21 cellular contexts compared by ENCODE assay signal in the genomic region with DNA sequence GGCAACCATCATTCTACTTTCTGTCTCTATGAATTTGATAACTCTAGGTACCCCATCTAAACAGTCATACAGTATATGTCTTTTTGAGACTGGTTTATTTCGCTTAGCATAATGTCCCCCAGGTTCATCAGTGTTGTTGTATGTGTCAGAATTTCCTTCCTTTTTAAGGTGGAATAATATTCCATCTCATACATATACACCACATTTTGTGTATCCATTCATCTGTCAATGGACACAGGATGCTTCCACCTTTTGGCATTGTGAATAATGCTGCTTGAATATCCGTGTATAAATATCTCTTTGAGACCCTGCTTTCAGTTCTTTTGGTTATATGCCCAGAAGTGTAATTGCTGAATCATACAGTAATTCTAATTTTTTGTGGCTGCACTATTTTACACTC. TPM values are rescaled to one million over a fixed set of nuclear protein-coding genes. Genes with fewer than 3 reads are reported as not detected.
DNase-seq lines count a peak whose midpoint lies in the region; ATAC-seq, FAIRE-seq and TF ChIP-seq lines count a peak whose summit lies in the region.
"Had no signal": no experiment of that assay in that cellular context is flagged by ENCODE, and none has a peak within 500 bp of the region (broad histone marks: within the 10 kb centered on the region; RNA-seq: fewer than 3 reads in every experiment).

No MANE protein-coding gene starts in this region.

- no peaks in the 10 kb centered on the region for H3K9me3 Mint-ChIP-seq in astrocyte (ENCODE audit: unreplicated experiment)
- H3K9me3 Mint-ChIP-seq: CD4-positive, alpha-beta T cell; CD8-positive, alpha-beta T cell had no signal

- no peak overlapping the region for H3K27ac ChIP-seq in A549
- H3K27ac ChIP-seq in astrocyte (ENCODE audit: low read depth, low read length) = no peak overlapping the region
- H3K27ac ChIP-seq: BLaER1 treated with 17β-estradiol and CSF1 and Interleukin-3, amounts not matched to agents 10 nM and 100 nM; C4-2B had no signal

- H3K4me3 Mint-ChIP-seq in astrocyte (ENCODE audit: unreplicated experiment) = peak overlapping the region; percentile 11
- H3K4me3 Mint-ChIP-seq: B cell; CD4-positive, alpha-beta T cell; CD8-positive, alpha-beta T cell had no signal

- H3K4me3 ChIP-seq in A549 (no peak overlapping the region), astrocyte (ENCODE audit: insufficient read depth, low read depth, low read length) (no peak overlapping the region)
- H3K4me3 ChIP-seq: BLaER1 treated with 17β-estradiol and CSF1 and Interleukin-3, amounts not matched to agents 10 nM and 100 nM had no signal

- 7% methylated on average over 2 of the region's 2 CpGs for WGBS in A549 (ENCODE audit: missing lambda C conversion rate)

- no peaks in the 10 kb centered on the region for H3K79me2 ChIP-seq in astrocyte (ENCODE audit: insufficient read depth, low read length)

- POLR2A ChIA-PET in A549 (lab: Yijun Ruan, JAX) = no interaction called here

- no peaks in the 10 kb centered on the region for H4K20me1 ChIP-seq in astrocyte (ENCODE audit: insufficient read depth, low read length)
- H4K20me1 ChIP-seq: BLaER1 treated with 17β-estradiol and CSF1 and Interleukin-3, amounts not matched to agents 10 nM and 100 nM had no signal

- TF ChIP-seq CTCF in A549 (IDR thresholded peaks at IDR 0.05) (no peak), astrocyte (IDR thresholded peaks at IDR 0.05; ENCODE audit: insufficient read depth, low read depth, low read length) (no peak)

- H3K36me3 ChIP-seq in astrocyte (ENCODE audit: insufficient read depth, low read length) = no peaks in the 10 kb centered on the region
- H3K36me3 ChIP-seq: BLaER1 treated with 17β-estradiol and CSF1 and Interleukin-3, amounts not matched to agents 10 nM and 100 nM had no signal

- no peak for TF ChIP-seq RAD21 in A549 (conservative IDR thresholded peaks at IDR 0.05 in 1 of 2, IDR thresholded peaks at IDR 0.05 in 1 of 2)

- H3K9ac ChIP-seq in astrocyte (ENCODE audit: low read length) = no peak overlapping the region
- H3K9ac ChIP-seq: BLaER1 treated with 17β-estradiol and CSF1 and Interleukin-3, amounts not matched to agents 10 nM and 100 nM had no signal

- H3K4me1 ChIP-seq in A549 (no peaks in the 10 kb centered on the region), astrocyte (ENCODE audit: insufficient read depth, low read length) (no peaks in the 10 kb centered on the region)
- H3K4me1 ChIP-seq: Caco-2 had no signal

- H3K4me2 ChIP-seq in A549 (no peak overlapping the region), astrocyte (ENCODE audit: low read length) (no peak overlapping the region)
- H3K4me2 ChIP-seq: BLaER1 treated with 17β-estradiol and CSF1 and Interleukin-3, amounts not matched to agents 10 nM and 100 nM had no signal

- DNase-seq in A549 (ENCODE audit: low read depth in 1 of 2, low spot score in 1 of 2) = no peak
- no peak for DNase-seq in astrocyte (ENCODE audit: low read depth)
- peak; percentile 58 to 71 for DNase-seq in dermis microvascular lymphatic vessel endothelial cell (ENCODE audit: low read depth in 2 of 2)
- DNase-seq in dedifferentiated amniotic fluid mesenchymal stem cell (ENCODE audit: extremely low spot score) = no peak
- DNase-seq in amniotic stem cell (lab: John Stamatoyannopoulos, UW) = no peak
- DNase-seq: 8988T; AML-193; Caco-2; Calu3; CD4-positive, alpha-beta T cell; CD8-positive, alpha-beta T cell; DMS79 treated with DMSO at 0.1 percent for 48 hours; GF-D8 had no signal

- ATAC-seq in A549 = no peak
- ATAC-seq: CD8-positive, alpha-beta T cell had no signal

- no peak for TF ChIP-seq POLR2A in A549 (IDR thresholded peaks at IDR 0.05; ENCODE audit: low read length)

- H3K27ac Mint-ChIP-seq in astrocyte (ENCODE audit: unreplicated experiment) = no peak overlapping the region
- H3K27ac Mint-ChIP-seq: B cell; CD4-positive, alpha-beta T cell; CD8-positive, alpha-beta T cell had no signal

- CTCF ChIA-PET in A549 (lab: Yijun Ruan, JAX) = interaction anchor here (0.7 kb wide), 1 partner anchor 300 kb away, joined by 3 read pairs; no protein-coding TSS in a partner anchor

- no peaks in the 10 kb centered on the region for H3K27me3 Mint-ChIP-seq in astrocyte (ENCODE audit: low read depth, unreplicated experiment)
- H3K27me3 Mint-ChIP-seq: B cell had no signal

- FAIRE-seq in A549 (lab: Jason Lieb, UNC) (peak; percentile 88), astrocyte (lab: Jason Lieb, UNC) (no peak)
- FAIRE-seq: A204.1, D721Med, G401.6, GM12891, GM19239 had no signal

- no peaks in the 10 kb centered on the region for H3K9me3 ChIP-seq in A549
- no peaks in the 10 kb centered on the region for H3K9me3 ChIP-seq in astrocyte (ENCODE audit: insufficient read depth, low read depth, low read length)
- H3K9me3 ChIP-seq: BLaER1 treated with 17β-estradiol and CSF1 and Interleukin-3, amounts not matched to agents 10 nM and 100 nM; Caco-2 had no signal

- no peaks in the 10 kb centered on the region for H3K27me3 ChIP-seq in astrocyte (ENCODE audit: insufficient read depth, low read length)
- H3K27me3 ChIP-seq: BLaER1 treated with 17β-estradiol and CSF1 and Interleukin-3, amounts not matched to agents 10 nM and 100 nM had no signal

- peaks cover 1% of the 10 kb centered on the region for H3K4me1 Mint-ChIP-seq in astrocyte (ENCODE audit: low read depth, unreplicated experiment)

- TF ChIP-seq EP300 in A549 (IDR thresholded peaks at IDR 0.05) = no peak

- no peaks in the 10 kb centered on the region for H3K36me3 Mint-ChIP-seq in astrocyte (ENCODE audit: low read depth, unreplicated experiment)
- H3K36me3 Mint-ChIP-seq: CD8-positive, alpha-beta T cell had no signal

- no peak overlapping the region for H2AFZ ChIP-seq in astrocyte (ENCODE audit: low read depth, low read length)

TF ChIP-seq in A549, 52 proteins besides CTCF, POLR2A, EP300 and RAD21:
- TF ChIP-seq HDAC2 (IDR thresholded peaks at IDR 0.05) = no peak
- no peak for TF ChIP-seq ZSCAN20 (CRISPR knock-in tag; IDR thresholded peaks at IDR 0.05)
- no peak for TF ChIP-seq KDM5A (IDR thresholded peaks at IDR 0.05)
- TF ChIP-seq, protein P1, sequence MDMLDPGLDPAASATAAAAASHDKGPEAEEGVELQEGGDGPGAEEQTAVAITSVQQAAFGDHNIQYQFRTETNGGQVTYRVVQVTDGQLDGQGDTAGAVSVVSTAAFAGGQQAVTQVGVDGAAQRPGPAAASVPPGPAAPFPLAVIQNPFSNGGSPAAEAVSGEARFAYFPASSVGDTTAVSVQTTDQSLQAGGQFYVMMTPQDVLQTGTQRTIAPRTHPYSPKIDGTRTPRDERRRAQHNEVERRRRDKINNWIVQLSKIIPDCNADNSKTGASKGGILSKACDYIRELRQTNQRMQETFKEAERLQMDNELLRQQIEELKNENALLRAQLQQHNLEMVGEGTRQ (IDR thresholded peaks at IDR 0.05) = no peak
- no peak for TF ChIP-seq HOXB5 (CRISPR knock-in tag; IDR thresholded peaks at IDR 0.05)
- TF ChIP-seq RNF2 (IDR thresholded peaks at IDR 0.05; ENCODE audit: borderline replicate concordance, low read depth) = no peak
- TF ChIP-seq MAFK (IDR thresholded peaks at IDR 0.05; ENCODE audit: partially characterized antibody) = no peak
- no peak for TF ChIP-seq CBX8 (IDR thresholded peaks at IDR 0.05)
- TF ChIP-seq MAZ (IDR thresholded peaks at IDR 0.05; ENCODE audit: borderline replicate concordance, low read depth, low read length) = no peak
- no peak for TF ChIP-seq NFE2L2 (conservative IDR thresholded peaks at IDR 0.05; ENCODE audit: low read length)
- no peak for TF ChIP-seq FOSL2 (IDR thresholded peaks at IDR 0.05)
- no peak for TF ChIP-seq FOSL2 (CRISPR knock-in tag; IDR thresholded peaks at IDR 0.05)

RNA-seq across cellular contexts. Expression of a gene that starts 10.4 kb away (rescaled TPM):
- polyA plus RNA-seq in A549 (2011; rRNA removed) (271 and 307 TPM in 2 replicates), A549 (2017; fragmentation: RNase III; extraction: RNeasy Plus Mini Kit Qiagen cat#74134 plus additional on column Dnase treatment) (138 to 159 TPM (median 152 TPM) in 3 replicates)
- polyA plus RNA-seq in A549 (2012; cell fraction: cytosol; rRNA removed) = 96.5 and 124 TPM in 2 replicates
- 55.1 and 65.0 TPM in 2 replicates for polyA plus RNA-seq in A549 (2012; cell fraction: nucleus; rRNA removed)
- 93.8 and 119 TPM in 2 replicates for polyA minus RNA-seq in A549 (2011; rRNA and poly(A)+ RNA removed)
- total RNA-seq in astrocyte (65.6 and 70.0 TPM in 2 replicates), dermis microvascular lymphatic vessel endothelial cell (151 and 207 TPM in 2 replicates)

Comparison
In these comparisons a context has a peak if more than half of its experiments do, and no peak if none do; other contexts are left out.
1. DNase-seq: peak in dermis microvascular lymphatic vessel endothelial cell (2 of 2); none in A549 (0 of 2), astrocyte (single experiment), dedifferentiated amniotic fluid mesenchymal stem cell (single experiment) and amniotic stem cell (single experiment).